25 cellular contexts compared by ENCODE assay signal in the genomic region with DNA sequence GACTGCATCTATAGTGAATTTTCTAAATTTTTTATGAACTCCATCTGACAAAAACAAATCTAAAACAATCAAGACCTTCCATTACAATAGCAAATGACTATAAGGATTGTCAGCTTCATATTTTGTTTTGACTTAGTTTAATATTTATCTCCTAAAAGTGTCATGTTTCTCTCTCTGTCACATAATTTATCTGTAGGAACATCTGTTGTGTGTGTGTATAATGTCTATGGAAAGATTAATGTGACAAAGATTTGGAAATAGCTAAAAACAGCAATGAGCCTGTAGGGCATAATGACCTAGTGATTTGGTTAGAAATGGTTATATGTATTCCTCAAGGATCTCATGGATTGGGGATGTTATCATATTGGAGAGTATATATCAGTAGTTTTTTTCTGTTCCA.
"Had no signal": no experiment of that assay in that cellular context is flagged by ENCODE, and none has a peak within 500 bp of the region (broad histone marks: within the 10 kb centered on the region; RNA-seq: fewer than 3 reads in every experiment).

No MANE protein-coding gene starts in this region.

- H3K36me3 ChIP-seq: heart right ventricle, lower lobe of right lung, neural progenitor cell, sigmoid colon, transverse colon had no signal

- H3K4me2 ChIP-seq: neural progenitor cell had no signal

- H3K27ac Mint-ChIP-seq: activated naive CD8-positive, alpha-beta T cell treated with anti-CD3 and anti-CD28 coated beads for 36 hours; endodermal cell; naive B cell; neural progenitor cell; progenitor cell of endocrine pancreas; stimulated activated naive B cell treated with anti-CD40 and anti-IgM and Interleukin-4, amounts not matched to agents 10 μg/mL and 1 μg/mL and 100 μg/mL, for 72 hours; WTC11 had no signal

- H2AFZ ChIP-seq: neural progenitor cell had no signal

- H3K9me3 ChIP-seq: heart right ventricle, lower lobe of right lung, mucosa of descending colon, sigmoid colon, transverse colon had no signal

- H3K36me3 Mint-ChIP-seq: naive B cell; neural progenitor cell; stimulated activated naive B cell treated with anti-CD40 and anti-IgM and Interleukin-4, amounts not matched to agents 10 μg/mL and 1 μg/mL and 100 μg/mL, for 72 hours; WTC11 had no signal

- H3K9me3 Mint-ChIP-seq: activated naive CD8-positive, alpha-beta T cell treated with anti-CD3 and anti-CD28 coated beads for 36 hours; endodermal cell; neural progenitor cell; stimulated activated naive B cell treated with anti-CD40 and anti-IgM and Interleukin-4, amounts not matched to agents 10 μg/mL and 1 μg/mL and 100 μg/mL, for 72 hours had no signal

- H3K4me1 Mint-ChIP-seq: naive B cell; stimulated activated naive B cell treated with anti-CD40 and anti-IgM and Interleukin-4, amounts not matched to agents 10 μg/mL and 1 μg/mL and 100 μg/mL, for 72 hours had no signal

- FAIRE-seq: kidney, urothelium cell line had no signal

- H3K4me1 ChIP-seq: heart right ventricle, lower lobe of right lung, transverse colon had no signal

- H3K27ac ChIP-seq: epithelial cell of prostate, heart right ventricle, lower lobe of right lung, neural progenitor cell, sigmoid colon, transverse colon had no signal

- H3K4me3 Mint-ChIP-seq: activated naive CD8-positive, alpha-beta T cell treated with anti-CD3 and anti-CD28 coated beads for 36 hours; endodermal cell; naive B cell; neural progenitor cell; stimulated activated naive B cell treated with anti-CD40 and anti-IgM and Interleukin-4, amounts not matched to agents 10 μg/mL and 1 μg/mL and 100 μg/mL, for 72 hours; WTC11 had no signal

- H3K4me3 ChIP-seq: heart right ventricle, lower lobe of right lung, mucosa of descending colon, neural progenitor cell, sigmoid colon, transverse colon had no signal

- DNase-seq: activated CD4-positive, alpha-beta T cell treated with anti-CD3 and anti-CD28 coated beads, Interleukin-2, amount 50 U/mL, for 48 hours; activated naive CD4-positive, alpha-beta T cell treated with Interleukin-2 at 50 U/mL for 16 hours; activated naive CD8-positive, alpha-beta T cell treated with anti-CD3 and anti-CD28 coated beads for 36 hours; activated T-cell treated with anti-CD3 and anti-CD28 coated beads, Interleukin-2, amount 50 U/mL, for 48 hours; cortex of kidney; endodermal cell; foreskin fibroblast; heart right ventricle; kidney; lower lobe of right lung; mesendoderm; mucosa of descending colon; naive B cell; retina; sigmoid colon; stimulated activated CD4-positive, alpha-beta T cell treated with anti-CD3 and anti-CD28 coated beads, Interleukin-2, amount 100 ng/mL, for 48 hours; stimulated activated CD8-positive, alpha-beta memory T cell treated with anti-CD3 and anti-CD28 coated beads, Interleukin-4, amount 100 ng/mL, for 48 hours; stimulated activated naive B cell treated with anti-CD40 and anti-IgM and Interleukin-4, amounts not matched to agents 10 μg/mL and 1 μg/mL and 100 μg/mL, for 72 hours; T1000; transverse colon had no signal

- H3K9ac ChIP-seq: neural progenitor cell had no signal

- H3K27me3 Mint-ChIP-seq: naive B cell, progenitor cell of endocrine pancreas had no signal

- H3K27me3 ChIP-seq: heart right ventricle, neural progenitor cell, sigmoid colon, transverse colon had no signal
